In the genomic region with DNA sequence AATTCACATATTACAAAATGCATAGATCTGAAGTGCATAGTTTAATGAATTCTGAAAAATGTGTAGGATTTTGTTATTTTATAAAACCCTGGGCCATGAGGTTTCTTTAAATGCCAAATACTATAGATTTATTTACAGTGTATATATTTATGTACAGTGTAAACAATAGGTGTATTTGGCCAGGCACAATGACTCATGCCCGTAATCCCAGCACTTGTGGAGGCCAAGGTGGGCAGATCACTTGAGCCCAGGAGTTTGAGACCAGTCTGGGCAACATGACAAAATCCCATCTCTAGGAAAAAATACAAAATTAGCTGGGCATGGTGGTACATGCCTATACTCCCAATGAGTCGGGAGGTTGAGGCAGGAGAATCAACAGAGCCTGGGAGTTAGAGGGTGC, we compare ENCODE assay signal across 20 cellular contexts.
"Had no signal": no experiment of that assay in that cellular context is flagged by ENCODE, and none has a peak within 500 bp of the region (broad histone marks: within the 10 kb centered on the region; RNA-seq: fewer than 3 reads in every experiment).

No MANE protein-coding gene starts in this region.

- H3K4me1 ChIP-seq: esophagus squamous epithelium, psoas muscle, uterus had no signal

- H3K27me3 ChIP-seq: esophagus squamous epithelium, foreskin keratinocyte, left lung, neutrophil, spleen, tibial artery, upper lobe of left lung, uterus had no signal

- H3K4me3 ChIP-seq: esophagus squamous epithelium, left lung, lower lobe of right lung, psoas muscle, spleen, tibial artery, upper lobe of left lung, uterus had no signal

- DNase-seq: effector memory CD8-positive, alpha-beta T cell; esophagus squamous epithelium; immature natural killer cell; left lung; lower lobe of right lung; midbrain; psoas muscle; retina; spleen; stimulated activated CD4-positive, alpha-beta T cell treated with anti-CD3 and anti-CD28 coated beads, Interleukin-15, amount 100 ng/mL, for 24 hours; stimulated activated CD4-positive, alpha-beta T cell treated with anti-CD3 and anti-CD28 coated beads, Interleukin-1b, Interleukin-23, amount 100 ng/mL, for 48 hours; stimulated activated CD4-positive, alpha-beta T cell treated with anti-CD3 and anti-CD28 coated beads, Interleukin-4, amount 100 ng/mL, for 24 hours; tibial artery; upper lobe of left lung; uterus had no signal

- ATAC-seq: effector memory CD8-positive, alpha-beta T cell; left lung; lower lobe of right lung; psoas muscle; sciatic nerve; stimulated activated memory B cell treated with anti-CD40 and anti-IgM and Interleukin-4, amounts not matched to agents 10 μg/mL and 1 μg/mL and 100 μg/mL, for 72 hours had no signal

- H3K36me3 ChIP-seq: esophagus squamous epithelium, left lung, lower lobe of right lung, neutrophil, spleen, tibial artery, upper lobe of left lung, uterus had no signal

- H3K27ac ChIP-seq: esophagus squamous epithelium, foreskin keratinocyte, left lung, lower lobe of right lung, neutrophil, psoas muscle, spleen, tibial artery, upper lobe of left lung, uterus had no signal

- FAIRE-seq: keratinocyte had no signal

- H3K9me3 ChIP-seq: esophagus squamous epithelium, left lung, lower lobe of right lung, neutrophil, psoas muscle, tibial artery, upper lobe of left lung, uterus had no signal
